ENCODE assay signal across 30 cellular contexts in genomic region chr3:16134173-16134928, GRCh38. TPM values are rescaled to one million over a fixed set of nuclear protein-coding genes. Genes with fewer than 3 reads are reported as not detected.
A peak's percentile ranks its signal among the peaks of the same experiment; 100 is the strongest.
DNase-seq lines count a peak whose midpoint lies in the region; ATAC-seq and TF ChIP-seq lines count a peak whose summit lies in the region.
"Had no signal": no experiment of that assay in that cellular context is flagged by ENCODE, and none has a peak within 500 bp of the region (broad histone marks: within the 10 kb centered on the region; RNA-seq: fewer than 3 reads in every experiment).

No MANE protein-coding gene starts in this region.

- TF ChIP-seq CTCF in fibroblast of pulmonary artery (IDR thresholded peaks at IDR 0.05; ENCODE audit: low read length, missing control alignments) (no peak), gastrocnemius medialis (IDR thresholded peaks at IDR 0.05 in 4 of 5, conservative IDR thresholded peaks at IDR 0.05 in 1 of 5) (no peak), osteoblast (IDR thresholded peaks at IDR 0.05; ENCODE audit: extremely low read depth, low read depth, low read length) (no peak), endothelial cell (IDR thresholded peaks at IDR 0.05; ENCODE audit: unreplicated experiment) (no peak)

- no peaks in the 10 kb centered on the region for H4K20me1 ChIP-seq in osteoblast (ENCODE audit: insufficient read depth, low read length)
- H4K20me1 ChIP-seq: BLaER1 treated with 17β-estradiol and CSF1 and Interleukin-3, amounts not matched to agents 10 nM and 100 nM had no signal

- no peaks in the 10 kb centered on the region for H3K9me3 Mint-ChIP-seq in endothelial cell (ENCODE audit: unreplicated experiment)

- H3K4me1 ChIP-seq in gastrocnemius medialis = peaks cover 52 to 62% of the 10 kb centered on the region in 2 donors
- peaks cover 37% of the 10 kb centered on the region for H3K4me1 ChIP-seq in osteoblast (ENCODE audit: insufficient read depth, low read length)
- H3K4me1 ChIP-seq: Caco-2, foreskin keratinocyte, upper lobe of left lung had no signal

- H3K27me3 ChIP-seq in gastrocnemius medialis (no peaks in the 10 kb centered on the region), osteoblast (ENCODE audit: insufficient read depth, low read length) (no peaks in the 10 kb centered on the region)
- H3K27me3 ChIP-seq: BLaER1 treated with 17β-estradiol and CSF1 and Interleukin-3, amounts not matched to agents 10 nM and 100 nM; SJSA1; upper lobe of left lung had no signal

- no peak for TF ChIP-seq POLR2A in gastrocnemius medialis (IDR thresholded peaks at IDR 0.05)

- no peak overlapping the region for H3K4me3 ChIP-seq in fibroblast of pulmonary artery (replicated peaks; ENCODE audit: low read depth, low read length)
- no peak overlapping the region for H3K4me3 ChIP-seq in gastrocnemius medialis
- no peak overlapping the region for H3K4me3 ChIP-seq in osteoblast (ENCODE audit: insufficient read depth, low read length)
- H3K4me3 ChIP-seq: BLaER1 treated with 17β-estradiol and CSF1 and Interleukin-3, amounts not matched to agents 10 nM and 100 nM; lung; SJSA1; upper lobe of left lung had no signal

- H3K27ac Mint-ChIP-seq in endothelial cell (ENCODE audit: unreplicated experiment) = no peak overlapping the region
- H3K27ac Mint-ChIP-seq: naive thymus-derived CD8-positive, alpha-beta T cell had no signal

- DNase-seq in G401 (ENCODE audit: low spot score) (peak; percentile 44), RPMI7951 (ENCODE audit: low read depth) (peak; percentile 38), fibroblast of pulmonary artery (ENCODE audit: low read depth) (peak; percentile 58), gastrocnemius medialis (no peak), osteoblast (ENCODE audit: insufficient read length, low spot score, missing footprints) (no peak), endothelial cell (ENCODE audit: low spot score) (no peak), NCI-H226 (no peak)
- DNase-seq: activated CD4-positive, alpha-beta T cell treated with anti-CD3 and anti-CD28 coated beads for 48 hours; activated effector memory CD4-positive, alpha-beta T cell treated with Interleukin-2 at 50 U/mL for 16 hours; activated T-cell treated with anti-CD3 and anti-CD28 coated beads for 4 hours; Caco-2; DMS79 treated with DMSO at 0.1 percent for 48 hours; effector CD4-positive, alpha-beta T cell; foreskin keratinocyte; GOT3; kidney glomerular epithelial cell; naive thymus-derived CD8-positive, alpha-beta T cell; NCI-H1105; NCI-H1930; NCI-H82; RPMI8226; stimulated activated CD4-positive, alpha-beta T cell treated with anti-CD3 and anti-CD28 coated beads, Interleukin-15, amount 100 ng/mL, for 24 hours; stimulated activated CD4-positive, alpha-beta T cell treated with anti-CD3 and anti-CD28 coated beads, Interleukin-4, amount 100 ng/mL, for 4 hours; T-helper 9 cell; upper lobe of left lung had no signal

- H3K36me3 ChIP-seq in gastrocnemius medialis (no peaks in the 10 kb centered on the region), osteoblast (ENCODE audit: insufficient read depth, low read length) (no peaks in the 10 kb centered on the region)
- H3K36me3 ChIP-seq: BLaER1 treated with 17β-estradiol and CSF1 and Interleukin-3, amounts not matched to agents 10 nM and 100 nM; SJSA1; upper lobe of left lung had no signal

- intact Hi-C loops in gastrocnemius medialis (cut with DNase I; ENCODE audit: low total_unique reads) = loop anchor here (5.0 kb wide), 1 partner anchor 72 kb away; no protein-coding TSS in a partner anchor

- H3K36me3 Mint-ChIP-seq in endothelial cell (ENCODE audit: low read depth, unreplicated experiment) = no peaks in the 10 kb centered on the region

- H3K27me3 Mint-ChIP-seq in endothelial cell (ENCODE audit: unreplicated experiment) = no peaks in the 10 kb centered on the region

- ATAC-seq in gastrocnemius medialis = no peak
- no peak for ATAC-seq in HG02678 (IDR thresholded peaks at IDR 0.05; ENCODE audit: unreplicated experiment)
- ATAC-seq: activated naive CD4-positive, alpha-beta T cell treated with anti-CD3 and anti-CD28 coated beads, Interleukin-2, amount 50 U/mL, for 72 hours; foreskin keratinocyte; naive thymus-derived CD8-positive, alpha-beta T cell had no signal

- no peak overlapping the region for H3K4me3 Mint-ChIP-seq in endothelial cell (ENCODE audit: unreplicated experiment)
- H3K4me3 Mint-ChIP-seq: naive thymus-derived CD8-positive, alpha-beta T cell had no signal

- H3K4me2 ChIP-seq in osteoblast (ENCODE audit: insufficient read depth, low read length) = no peak overlapping the region

- H3K27ac ChIP-seq in gastrocnemius medialis (peak overlapping the region; percentile 59 to 72 (median 66)), osteoblast (ENCODE audit: low read depth, low read length) (no peak overlapping the region)
- H3K27ac ChIP-seq: BLaER1 treated with 17β-estradiol and CSF1 and Interleukin-3, amounts not matched to agents 10 nM and 100 nM; foreskin keratinocyte; SJSA1 had no signal

- H3K79me2 ChIP-seq in osteoblast (ENCODE audit: insufficient read depth, low read length) = no peaks in the 10 kb centered on the region

- in situ Hi-C loops in G401 (cut with HindIII; ENCODE audit: low sequenced_read_pairs) (no loop called here), gastrocnemius medialis (cut with MboI; ENCODE audit: low sequenced_read_pairs in 4 of 4) (loop anchor here in 1 of 4 donors (10.0 kb wide), 1 partner anchor 80 kb away; no protein-coding TSS in a partner anchor)

- no peaks in the 10 kb centered on the region for H3K4me1 Mint-ChIP-seq in endothelial cell (ENCODE audit: unreplicated experiment)
- H3K4me1 Mint-ChIP-seq: naive thymus-derived CD8-positive, alpha-beta T cell had no signal

- no peak overlapping the region for H2AFZ ChIP-seq in osteoblast (ENCODE audit: low read length)

- no peaks in the 10 kb centered on the region for H3K9me3 ChIP-seq in gastrocnemius medialis
- H3K9me3 ChIP-seq in osteoblast (ENCODE audit: low read depth, low read length) = peaks cover 2% of the 10 kb centered on the region
- H3K9me3 ChIP-seq: Caco-2, SJSA1, upper lobe of left lung had no signal

RNA-seq across cellular contexts. Expression of gene GALNT15, which starts 40.1 kb away (rescaled TPM):
- not detected in 2 replicates for total RNA-seq in G401 (2014; rRNA removed; shearing (Covaris generic))
- total RNA-seq in RPMI7951 (2014; rRNA removed; shearing (Covaris generic)) = 0.12 TPM in 1 of 2 replicates, not detected in the other
- total RNA-seq in gastrocnemius medialis = 10 to 100 TPM; 57.6 to 94.0 (median 79.6) TPM
- 6.5 and 7.1 TPM in 2 replicates for total RNA-seq in osteoblast
- total RNA-seq in endothelial cell (ENCODE audit: unreplicated experiment) = 0.08 TPM
- total RNA-seq: Caco-2; foreskin keratinocyte; naive thymus-derived CD8-positive, alpha-beta T cell had no signal

Comparison
In these comparisons a context has a peak if more than half of its experiments do, and no peak if none do; other contexts are left out.
1. DNase-seq: peak in G401 (single experiment), RPMI7951 (single experiment) and fibroblast of pulmonary artery (single experiment); none in gastrocnemius medialis (0 of 2), osteoblast (single experiment), endothelial cell (single experiment) and NCI-H226 (single experiment).